ENCODE assay signal across 8 cellular contexts in the genomic region with DNA sequence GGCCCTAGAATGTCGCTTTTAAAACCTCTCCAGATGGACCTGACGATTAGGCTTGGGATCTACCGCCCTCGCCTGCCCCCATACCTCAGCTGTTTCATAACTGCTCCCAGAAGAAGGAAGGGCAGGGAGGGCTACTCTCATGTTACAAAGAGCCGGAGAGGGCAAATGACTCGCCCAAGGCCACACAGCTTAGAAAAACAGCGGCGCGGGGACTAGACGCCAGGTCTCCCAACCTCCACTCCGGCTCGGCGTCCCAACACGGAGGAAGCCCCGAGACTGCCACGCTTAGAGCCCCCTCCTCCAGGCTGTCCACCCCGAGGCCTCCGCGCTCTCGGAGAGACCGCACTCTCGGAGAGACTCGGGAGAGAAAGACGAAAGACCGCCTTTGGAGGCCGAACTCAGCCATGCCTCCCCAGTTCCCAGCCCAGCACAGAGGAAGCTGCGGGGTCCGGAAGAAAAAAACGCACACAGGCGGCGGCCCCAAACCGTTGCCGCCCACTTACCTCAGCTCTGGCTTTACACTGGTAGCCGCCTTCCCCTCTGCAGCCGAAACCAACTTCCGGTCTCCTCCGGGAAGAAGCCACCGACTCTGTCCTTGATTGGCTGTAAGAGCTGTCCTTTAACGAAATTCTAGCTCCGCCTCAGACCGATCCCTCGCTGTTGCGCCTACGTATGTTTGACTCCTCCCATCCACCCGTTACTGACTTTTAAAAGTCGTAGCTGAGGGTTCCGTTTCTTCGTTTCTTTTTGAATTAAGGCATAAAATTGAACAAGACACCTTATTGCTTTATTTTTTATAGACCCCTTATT. TPM values are rescaled to one million over a fixed set of nuclear protein-coding genes. Genes with fewer than 3 reads are reported as not detected.
DNase-seq lines count a peak whose midpoint lies in the region; ATAC-seq, FAIRE-seq and TF ChIP-seq lines count a peak whose summit lies in the region.

A gene with protein sequence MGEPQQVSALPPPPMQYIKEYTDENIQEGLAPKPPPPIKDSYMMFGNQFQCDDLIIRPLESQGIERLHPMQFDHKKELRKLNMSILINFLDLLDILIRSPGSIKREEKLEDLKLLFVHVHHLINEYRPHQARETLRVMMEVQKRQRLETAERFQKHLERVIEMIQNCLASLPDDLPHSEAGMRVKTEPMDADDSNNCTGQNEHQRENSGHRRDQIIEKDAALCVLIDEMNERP (minus strand): TSS at position 549 of the 810 bp plus-strand sequence. CDS start 3,434 bp downstream, outside the sequence.

- H3K36me3 ChIP-seq in right atrium auricular region (peaks cover 18% of the 10 kb centered on the region), psoas muscle (ENCODE audit: insufficient read depth in 1 of 2, low read depth in 1 of 2) (peaks cover 0 to 18% of the 10 kb centered on the region in 2 donors)

- peaks cover 0 to 13% of the 10 kb centered on the region in 2 donors for H3K4me1 ChIP-seq in right atrium auricular region
- peaks cover 8% of the 10 kb centered on the region for H3K4me1 ChIP-seq in psoas muscle

- 0 to 1% (median 1%) methylated on average over 48 of the region's 48 CpGs for WGBS in psoas muscle, 3 donors

- FAIRE-seq in urothelium cell line (lab: Jason Lieb, UNC) = peak; percentile 13

- ATAC-seq in HG02885 (IDR thresholded peaks at IDR 0.05; ENCODE audit: poor library complexity, unreplicated experiment) (peak; percentile 100), T-helper 17 cell (peak; percentile 96), psoas muscle (peak; percentile 98 to 99 (median 99))

- H3K4me3 Mint-ChIP-seq in T-helper 17 cell = peak within 1 kb of the TSS; percentile 96

- peak; percentile 88 for TF ChIP-seq POLR2A in GM15510 (IDR thresholded peaks at IDR 0.05; ENCODE audit: borderline replicate concordance, extremely low read depth, insufficient read length)

- H3K27ac ChIP-seq in angular gyrus (ENCODE audit: low read depth, low read length) (peak within 1 kb of the TSS; percentile 67), right atrium auricular region (peak within 1 kb of the TSS; percentile 85 to 93), psoas muscle (peak within 1 kb of the TSS; percentile 97)

- H3K9me3 ChIP-seq in T-helper 17 cell (ENCODE audit: control insufficient read depth, low read length, poor library complexity, severe bottlenecking) (no peaks in the 10 kb centered on the region), right atrium auricular region (no peaks in the 10 kb centered on the region), psoas muscle (no peaks in the 10 kb centered on the region)

- H3K27ac Mint-ChIP-seq in T-helper 17 cell = peak within 1 kb of the TSS; percentile 97

- H3K27me3 Mint-ChIP-seq in T-helper 17 cell = no peaks in the 10 kb centered on the region

- TF ChIP-seq CTCF in right atrium auricular region (IDR thresholded peaks at IDR 0.05) (no peak), psoas muscle (IDR thresholded peaks at IDR 0.05) (no peak)

- H3K4me3 ChIP-seq in right atrium auricular region (peak within 1 kb of the TSS; percentile 68 to 99), psoas muscle (peak within 1 kb of the TSS; percentile 99)

- H3K4me1 Mint-ChIP-seq in T-helper 17 cell = peaks cover 35% of the 10 kb centered on the region

- DNase-seq in NCI-H1694 treated with DMSO at 0.1 percent for 48 hours (lab: John Stamatoyannopoulos, UW) = peak; percentile 97
- DNase-seq in T-helper 17 cell = peak; percentile 79 to 89 (median 82)
- peak; percentile 97 for DNase-seq in right atrium auricular region (ENCODE audit: low spot score)
- peak; percentile 88 to 94 for DNase-seq in psoas muscle
- peak; percentile 98 for DNase-seq in urothelium cell line (ENCODE audit: low spot score)

- intact Hi-C loops in psoas muscle (cut with DNase I) = loop anchor here in 1 of 2 donors (10.0 kb wide), 1 partner anchor 602 kb away; the partner anchor contains the start of gene LSM11

- H3K27me3 ChIP-seq in right atrium auricular region (no peaks in the 10 kb centered on the region), psoas muscle (ENCODE audit: insufficient read depth in 3 of 3, low read length in 2 of 3) (no peaks in the 10 kb centered on the region)

- no peaks in the 10 kb centered on the region for H3K36me3 Mint-ChIP-seq in T-helper 17 cell (ENCODE audit: low read depth)

RNA-seq across cellular contexts. Expression of the gene that starts here (rescaled TPM):
- total RNA-seq in T-helper 17 cell (1 to 10 TPM; 6.3 to 7.8 TPM), right atrium auricular region (1 to 10 TPM; 6.2 to 6.8 TPM), psoas muscle (10 to 100 TPM; 10.6 to 11.8 (median 11.3) TPM)
- polyA plus RNA-seq in psoas muscle = 10 to 100 TPM; 12.9 to 17.5 (median 16.5) TPM

Comparison
In these comparisons a context has a peak if more than half of its experiments do, and no peak if none do; other contexts are left out.
1. Peak in every context shown above with its lines: DNase-seq, ATAC-seq, H3K4me3 ChIP-seq and H3K27ac ChIP-seq.